In the genomic region with DNA sequence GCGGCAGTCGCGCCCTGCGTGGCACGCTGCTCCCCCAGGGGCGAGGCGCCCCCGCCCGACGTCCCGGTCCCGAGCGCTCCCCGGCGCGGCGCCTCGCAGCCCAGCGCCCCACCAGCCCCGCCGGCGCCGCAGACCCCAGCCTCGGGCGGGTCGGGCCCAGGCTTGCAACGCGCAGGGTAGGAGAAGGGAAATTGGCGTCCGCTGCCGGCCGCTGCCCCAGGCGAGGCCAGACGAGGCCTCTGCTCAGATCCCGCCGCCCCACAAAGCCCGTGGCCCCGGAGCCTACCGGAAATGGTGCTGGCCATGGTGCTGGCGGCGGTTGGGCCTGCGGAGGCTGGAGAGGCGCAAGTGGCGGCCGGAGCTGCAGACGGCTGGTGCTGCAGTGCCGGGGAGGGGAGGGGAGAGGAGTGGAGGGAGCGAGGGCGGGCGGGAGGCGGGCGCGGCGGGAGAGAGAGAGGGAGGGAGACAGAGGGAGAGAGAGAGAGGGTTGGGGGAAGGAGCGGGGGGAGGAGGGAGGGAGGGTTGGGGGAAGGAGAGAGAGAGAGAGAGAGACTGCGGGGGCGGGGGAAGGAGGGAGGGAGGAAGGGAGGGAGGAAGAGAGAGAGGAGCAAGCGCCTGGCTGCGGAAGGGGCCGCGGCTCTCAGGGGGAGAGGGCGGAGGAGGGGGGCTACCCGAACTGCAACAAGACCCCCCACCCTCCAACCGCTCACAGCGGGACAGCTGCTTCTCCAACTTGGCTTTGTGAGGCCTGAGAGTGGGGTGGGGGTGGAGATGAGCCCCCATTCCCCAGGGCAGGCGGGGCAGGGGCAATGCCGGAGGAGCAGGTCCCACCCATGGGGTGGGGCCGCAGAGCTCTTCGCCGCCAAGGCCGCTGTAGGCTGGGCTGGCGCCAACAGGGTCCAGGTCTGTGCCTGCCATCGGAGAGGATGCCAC, we compare ENCODE assay signal across 8 cellular contexts. TPM values are rescaled to one million over a fixed set of nuclear protein-coding genes. Genes with fewer than 3 reads are reported as not detected.
DNase-seq lines count a peak whose midpoint lies in the region; ATAC-seq and TF ChIP-seq lines count a peak whose summit lies in the region.

A gene (minus strand): TSS at position 384 of the 933 bp plus-strand sequence. CDS start 79 bp downstream, at position 305.

- peaks cover 29% of the 10 kb centered on the region for H3K4me1 ChIP-seq in OCI-LY1 (ENCODE audit: insufficient read depth, low read length, severe bottlenecking)

- peak within 1 kb of the TSS; percentile 89 for H3K4me2 ChIP-seq in OCI-LY1 (ENCODE audit: low read length)

- H3K27ac ChIP-seq in OCI-LY1 (ENCODE audit: low read depth, low read length, poor library complexity, severe bottlenecking): no peak within 1 kb of the TSS

- H3K36me3 ChIP-seq in OCI-LY1 (ENCODE audit: insufficient read depth, low read length): no peaks in the 10 kb centered on the region

- H3K9me2 ChIP-seq in OCI-LY1 (ENCODE audit: low read depth, low read length): no peaks in the 10 kb centered on the region

- H4K20me1 ChIP-seq in OCI-LY1 (ENCODE audit: insufficient read depth, low read length): no peaks in the 10 kb centered on the region

- peak within 1 kb of the TSS; percentile 66 for H3K4me3 ChIP-seq in OCI-LY1 (ENCODE audit: low read depth, low read length, poor library complexity, severe bottlenecking)
- H3K4me3 ChIP-seq in epithelial cell of esophagus (ENCODE audit: low read length): no peak within 1 kb of the TSS

- TF ChIP-seq CTCF in OCI-LY1 (IDR thresholded peaks at IDR 0.05; ENCODE audit: low read length): no peak
- TF ChIP-seq CTCF in epithelial cell of esophagus (IDR thresholded peaks at IDR 0.05; ENCODE audit: insufficient read depth, low read depth, low read length, missing control alignments): no peak

- H3K9me3 ChIP-seq in OCI-LY1 (ENCODE audit: low read length): no peaks in the 10 kb centered on the region

- no peaks in the 10 kb centered on the region for H3F3A ChIP-seq in OCI-LY1 (ENCODE audit: insufficient read depth, low read length)

- H3K9ac ChIP-seq in OCI-LY1 (ENCODE audit: low read length): peak within 1 kb of the TSS; percentile 50; the same call in 1 of the 2 replicates

- DNase-seq in CD1c-positive myeloid dendritic cell (ENCODE audit: extremely low spot score) (peak; percentile 83), HuH-7.5 (ENCODE audit: low spot score) (peak; percentile 91), epithelial cell of esophagus (ENCODE audit: low read depth) (peak; percentile 77), mesenteric fat pad (ENCODE audit: low spot score) (peak; percentile 95)
- peak; percentile 73 for DNase-seq in activated T-cell treated with anti-CD3 and anti-CD28 coated beads, Interleukin-2, amount 50 U/mL, for 1 hour
- peak in 2 of 3 donors; percentile 43 to 67 for DNase-seq in stimulated activated CD4-positive, alpha-beta T cell treated with anti-CD3 and anti-CD28 coated beads, TNF-alpha, amount 100 ng/mL, for 48 hours (ENCODE audit: low read depth in 3 of 3)

- no peaks in the 10 kb centered on the region for H3K79me2 ChIP-seq in OCI-LY1 (ENCODE audit: insufficient read depth, low read length)

- H2AFZ ChIP-seq in OCI-LY1 (ENCODE audit: low read length): no peak within 1 kb of the TSS

- peaks cover 6% of the 10 kb centered on the region; the same call in 1 of the 2 replicates for H3K27me3 ChIP-seq in OCI-LY1 (ENCODE audit: insufficient read depth, low read length)

- ATAC-seq in GM21717 (IDR thresholded peaks at IDR 0.05; ENCODE audit: unreplicated experiment): no peak

RNA-seq across cellular contexts. Expression of the gene that starts here (rescaled TPM):
- total RNA-seq in mesenteric fat pad: 9.9 TPM
